17 cellular contexts compared by ENCODE assay signal in the genomic region with DNA sequence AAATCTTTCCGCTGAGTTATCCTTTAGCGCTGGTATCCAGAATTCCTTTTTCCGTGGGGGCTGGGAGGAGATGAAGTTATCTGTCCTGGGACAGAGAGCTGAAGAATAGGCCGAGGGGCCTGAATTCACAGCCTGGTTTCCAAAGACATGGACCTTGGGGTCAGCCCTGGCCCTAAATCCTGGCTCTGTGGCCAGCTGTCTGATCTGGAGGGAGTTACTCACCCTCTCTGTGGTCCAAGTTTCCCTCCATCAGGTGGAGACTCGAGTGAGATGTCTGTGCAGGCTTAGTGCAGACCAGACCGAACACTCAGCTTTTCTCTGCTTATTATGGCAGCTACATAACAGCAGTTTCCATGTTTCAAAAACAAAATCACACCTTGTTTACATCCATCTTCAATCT. TPM values are rescaled to one million over a fixed set of nuclear protein-coding genes. Genes with fewer than 3 reads are reported as not detected.
A peak's percentile ranks its signal among the peaks of the same experiment; 100 is the strongest.
DNase-seq lines count a peak whose midpoint lies in the region; ATAC-seq and TF ChIP-seq lines count a peak whose summit lies in the region.
"Had no signal": no experiment of that assay in that cellular context is flagged by ENCODE, and none has a peak within 500 bp of the region (broad histone marks: within the 10 kb centered on the region; RNA-seq: fewer than 3 reads in every experiment).

No MANE protein-coding gene starts in this region.

- no peak overlapping the region for H2BK5ac ChIP-seq in trophoblast cell (ENCODE audit: low read depth, low read length, poor library complexity)

- H3K18ac ChIP-seq in trophoblast cell (ENCODE audit: low read length): no peak overlapping the region

- H3K36me3 ChIP-seq in adipocyte (ENCODE audit: control insufficient read depth, insufficient read depth, low read length, severe bottlenecking) (no peaks in the 10 kb centered on the region), heart right ventricle (peaks cover 0 to 17% (median 0%) of the 10 kb centered on the region in 9 donors), trophoblast cell (ENCODE audit: control insufficient read depth in 1 of 2, insufficient read depth in 2 of 2, low read length in 2 of 2) (peaks cover 5 to 11% of the 10 kb centered on the region in 2 experiments), tibial nerve (peaks cover 0 to 15% (median 0%) of the 10 kb centered on the region in 3 donors)

- WGBS in heart right ventricle, 2 donors: 80 to 82% methylated on average over 6 of the region's 6 CpGs
- no CpG with 5 or more reads among the region's 6 CpGs for WGBS in trophoblast cell (ENCODE audit: extremely low coverage, insufficient coverage, insufficient read length)
- WGBS in tibial nerve, 2 donors: 67 to 78% methylated on average over 6 of the region's 6 CpGs

- H2BK120ac ChIP-seq in trophoblast cell (ENCODE audit: insufficient read depth, low read length, poor library complexity): peak overlapping the region; percentile 21

- peak overlapping the region in 9 of 10 donors; percentile 21 to 85 (median 78) for H3K27ac ChIP-seq in heart right ventricle
- no peak overlapping the region for H3K27ac ChIP-seq in trophoblast cell (ENCODE audit: low read depth, low read length)
- peak overlapping the region; percentile 82 to 95 (median 91) for H3K27ac ChIP-seq in tibial nerve

- H3K9ac ChIP-seq in adipocyte (ENCODE audit: low read length) (peak overlapping the region; percentile 72), trophoblast cell (ENCODE audit: low read length) (no peak overlapping the region)

- intact Hi-C loops in heart right ventricle (cut with DNase I): loop anchor here in 3 of 10 donors (10.0 kb wide), 2 partner anchors 97 to 127 kb away; no protein-coding TSS in a partner anchor

- H3K27me3 ChIP-seq in adipocyte (replicated peaks; ENCODE audit: control insufficient read depth, insufficient read depth, low read length): no peaks in the 10 kb centered on the region
- no peaks in the 10 kb centered on the region for H3K27me3 ChIP-seq in heart right ventricle
- H3K27me3 ChIP-seq in trophoblast cell (ENCODE audit: insufficient read depth, low read length): no peaks in the 10 kb centered on the region
- H3K27me3 ChIP-seq in tibial nerve: no peaks in the 10 kb centered on the region

- H3K79me1 ChIP-seq in trophoblast cell (ENCODE audit: low read length): peaks cover 5% of the 10 kb centered on the region

- H3K79me2 ChIP-seq in trophoblast cell (ENCODE audit: control insufficient read depth, insufficient read depth, low read length, poor library complexity): no peaks in the 10 kb centered on the region

- ATAC-seq in heart right ventricle: peak in 6 of 8 donors; percentile 12 to 45 (median 20)
- ATAC-seq in HG03097 (IDR thresholded peaks at IDR 0.05; ENCODE audit: low FRiP score, unreplicated experiment): no peak
- ATAC-seq: activated CD8-positive, alpha-beta memory T cell treated with anti-CD3 and anti-CD28 coated beads, Interleukin-2, amount 10 ng/mL, durations not matched to agents 7 days and 5 days; stimulated activated naive B cell treated with anti-CD40 and anti-IgM and Interleukin-4, amounts not matched to agents 10 μg/mL and 1 μg/mL and 100 μg/mL, for 72 hours had no signal

- no peaks in the 10 kb centered on the region for H3K9me3 ChIP-seq in adipocyte (ENCODE audit: control insufficient read depth, low read length)
- no peaks in the 10 kb centered on the region for H3K9me3 ChIP-seq in heart right ventricle
- no peaks in the 10 kb centered on the region for H3K9me3 ChIP-seq in trophoblast cell (ENCODE audit: insufficient read depth, low read depth, low read length)
- no peaks in the 10 kb centered on the region for H3K9me3 ChIP-seq in tibial nerve

- DNase-seq in adipocyte (ENCODE audit: low read depth) (no peak), heart right ventricle (no peak), trophoblast cell (no peak), tibial nerve (ENCODE audit: low spot score in 2 of 2) (peak in 1 of 2 donors; percentile 60), foreskin fibroblast (no peak), DMS114 treated with DMSO at 0.1 percent for 48 hours (lab: John Stamatoyannopoulos, UW; ENCODE audit: unreplicated experiment) (no peak)
- no peak for DNase-seq in activated effector memory CD4-positive, alpha-beta T cell treated with anti-CD3 and anti-CD28 coated beads, Interleukin-2, amount 50 U/mL, for 16 hours
- DNase-seq: activated B cell treated with CpG ODN at 0.5 μM for 24 hours; activated CD8-positive, alpha-beta memory T cell treated with anti-CD3 and anti-CD28 coated beads, Interleukin-2, amount 10 ng/mL, durations not matched to agents 7 days and 5 days; activated naive CD4-positive, alpha-beta T cell treated with anti-CD3 and anti-CD28 coated beads for 36 hours; cerebellar nuclear complex; DMS 273 treated with DMSO at 0.1 percent for 48 hours; NCI-H1417; NCI-H345; nephron progenitor cell; stimulated activated naive B cell treated with anti-CD40 and anti-IgM and Interleukin-4, amounts not matched to agents 10 μg/mL and 1 μg/mL and 100 μg/mL, for 72 hours had no signal

- no peak for TF ChIP-seq POLR2A in tibial nerve (IDR thresholded peaks at IDR 0.05)

- peak overlapping the region; percentile 4 for H4K91ac ChIP-seq in trophoblast cell (ENCODE audit: low read depth, low read length)

- peak in 1 of 2 donors; percentile 26 for TF ChIP-seq EP300 in tibial nerve (IDR thresholded peaks at IDR 0.05)

- H2AFZ ChIP-seq in trophoblast cell (ENCODE audit: insufficient read depth, low read length, poor library complexity): no peak overlapping the region

- H4K8ac ChIP-seq in trophoblast cell (ENCODE audit: low read depth, low read length): no peak overlapping the region

- peak overlapping the region; percentile 59 for H3K4me3 ChIP-seq in adipocyte (ENCODE audit: low read length)
- no peak overlapping the region for H3K4me3 ChIP-seq in heart right ventricle
- no peak overlapping the region for H3K4me3 ChIP-seq in trophoblast cell (ENCODE audit: low read depth, low read length)
- H3K4me3 ChIP-seq in tibial nerve: no peak overlapping the region
- no peak overlapping the region for H3K4me3 ChIP-seq in foreskin fibroblast (ENCODE audit: low read depth in 1 of 2, low read length in 2 of 2)

- H2AK5ac ChIP-seq in trophoblast cell (ENCODE audit: low read length): no peak overlapping the region

- peak overlapping the region; percentile 37 for H2BK12ac ChIP-seq in trophoblast cell (ENCODE audit: low read length)

- H3K4me2 ChIP-seq in trophoblast cell (ENCODE audit: low read length): no peak overlapping the region

- no peak overlapping the region for H3K23ac ChIP-seq in trophoblast cell (ENCODE audit: low read length)

- TF ChIP-seq CTCF in heart right ventricle (IDR thresholded peaks at IDR 0.05) (no peak), tibial nerve (IDR thresholded peaks at IDR 0.05) (no peak), foreskin fibroblast (IDR thresholded peaks at IDR 0.05; ENCODE audit: low read depth, low read length) (no peak)

- no peak overlapping the region for H4K12ac ChIP-seq in trophoblast cell (ENCODE audit: low read depth, low read length)

- H3K14ac ChIP-seq in trophoblast cell (ENCODE audit: low read length): peak overlapping the region; percentile 42

- H3K4ac ChIP-seq in trophoblast cell (ENCODE audit: low read depth, low read length): no peak overlapping the region

- peaks cover 45% of the 10 kb centered on the region for H3K4me1 ChIP-seq in adipocyte (ENCODE audit: control insufficient read depth, insufficient read depth, low read length)
- peaks cover 9 to 43% (median 31%) of the 10 kb centered on the region in 9 donors for H3K4me1 ChIP-seq in heart right ventricle
- H3K4me1 ChIP-seq in trophoblast cell (ENCODE audit: control insufficient read depth in 1 of 2, insufficient read depth in 2 of 2, low read length in 2 of 2): peaks cover 6 to 7% of the 10 kb centered on the region in 2 experiments
- peaks cover 3 to 95% (median 50%) of the 10 kb centered on the region in 4 donors for H3K4me1 ChIP-seq in tibial nerve

RNA-seq across cellular contexts. Expression of a gene that starts 59.6 kb away (rescaled TPM):
- total RNA-seq in heart right ventricle: 10 to 100 TPM in 4 of 10 donors, 1 to 10 TPM in 6; 6.6 to 12.7 (median 9.4) TPM
- 1 to 10 TPM; 4.9 to 5.0 TPM for polyA plus RNA-seq in heart right ventricle
- 4.3 and 5.2 TPM in 2 replicates for polyA plus RNA-seq in trophoblast cell (2013)
- 10 to 100 TPM in 3 of 4 donors, 1 to 10 TPM in 1; 9.0 to 19.5 (median 14.1) TPM for total RNA-seq in tibial nerve
